ENCODE assay signal across 9 cellular contexts in the genomic region with DNA sequence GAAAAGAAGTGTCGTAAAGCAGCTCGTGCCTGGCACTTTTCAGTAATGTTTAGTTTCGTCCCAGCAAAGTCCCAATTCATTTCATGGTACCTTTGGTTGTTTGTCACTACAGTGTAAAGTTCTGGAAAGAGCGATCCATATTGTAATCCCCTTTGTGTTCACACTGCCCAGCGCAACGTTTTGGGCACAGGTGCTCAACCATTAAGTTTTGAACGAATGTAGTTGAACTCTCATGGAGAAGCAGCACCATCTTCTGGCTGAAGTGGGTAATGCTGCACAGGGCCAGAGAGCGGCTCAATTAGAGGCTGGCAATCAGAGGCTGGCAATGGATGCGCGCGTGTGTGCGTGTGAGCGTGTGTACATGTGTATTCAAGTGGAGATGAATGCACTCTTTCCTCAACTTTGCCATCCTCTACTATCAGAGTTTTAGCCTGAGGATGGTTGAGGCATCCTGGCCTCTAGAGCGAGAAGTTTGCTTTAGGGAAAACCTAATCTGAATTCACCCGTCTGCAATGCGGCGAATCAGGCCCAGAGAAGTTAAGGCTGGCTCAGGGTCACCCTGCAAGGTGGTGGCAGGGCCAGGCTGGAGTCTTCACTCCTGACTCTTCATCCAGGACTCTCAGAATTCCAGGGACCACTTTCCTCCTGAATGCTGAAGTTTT. TPM values are rescaled to one million over a fixed set of nuclear protein-coding genes. Genes with fewer than 3 reads are reported as not detected.
DNase-seq lines count a peak whose midpoint lies in the region; ATAC-seq and TF ChIP-seq lines count a peak whose summit lies in the region.
"Had no signal": no experiment of that assay in that cellular context is flagged by ENCODE, and none has a peak within 500 bp of the region (broad histone marks: within the 10 kb centered on the region; RNA-seq: fewer than 3 reads in every experiment).

No MANE protein-coding gene starts in this region.

- CTCF ChIA-PET in Panc1 (lab: Charles Lee): interaction anchor here (0.6 to 1.0 kb wide), 4 partner anchors 114 to 258 kb away, joined by 3 to 15 read pairs (median 6); no protein-coding TSS in a partner anchor

- no peaks in the 10 kb centered on the region for H3K36me3 Mint-ChIP-seq in activated T-cell treated with anti-CD3 and anti-CD28 coated beads, Interleukin-2, amount 50 U/mL, for 24 hours (ENCODE audit: low read depth)
- H3K36me3 Mint-ChIP-seq in neural progenitor cell: no peaks in the 10 kb centered on the region

- intact Hi-C loops in Panc1 (cut with micrococcal nuclease; ENCODE audit: unreplicated experiment) (loop anchor here (2.0 to 10.0 kb wide), 3 partner anchors 106 to 518 kb away; a partner anchor contains a TSS), stomach (cut with DNase I; ENCODE audit: low total_unique reads) (loop anchor here (10.0 kb wide), 3 partner anchors 98 to 532 kb away; a partner anchor contains a TSS)

- H3K4me1 ChIP-seq in Panc1 (ENCODE audit: control insufficient read depth, insufficient read depth, low read length) (no peaks in the 10 kb centered on the region), neural progenitor cell (no peaks in the 10 kb centered on the region), stomach (no peaks in the 10 kb centered on the region)

- H3K9me3 Mint-ChIP-seq in activated T-cell treated with anti-CD3 and anti-CD28 coated beads, Interleukin-2, amount 50 U/mL, for 24 hours: no peaks in the 10 kb centered on the region
- no peaks in the 10 kb centered on the region for H3K9me3 Mint-ChIP-seq in neural progenitor cell

- H3K9ac ChIP-seq in neural progenitor cell: no peak overlapping the region

- 30 to 35% (median 33%) methylated on average over 16 to 17 of the region's 17 CpGs for WGBS in stomach, 5 donors

- H4K20me1 ChIP-seq in neural progenitor cell (ENCODE audit: low read depth): no peaks in the 10 kb centered on the region

- H3K27ac Mint-ChIP-seq in activated T-cell treated with anti-CD3 and anti-CD28 coated beads, Interleukin-2, amount 50 U/mL, for 24 hours: no peak overlapping the region
- H3K27ac Mint-ChIP-seq in neural progenitor cell: no peak overlapping the region

- H2AFZ ChIP-seq in neural progenitor cell (replicated peaks): no peak overlapping the region

- peaks cover 3% of the 10 kb centered on the region for H3K27me3 Mint-ChIP-seq in activated T-cell treated with anti-CD3 and anti-CD28 coated beads, Interleukin-2, amount 50 U/mL, for 24 hours
- peaks cover 9% of the 10 kb centered on the region for H3K27me3 Mint-ChIP-seq in neural progenitor cell (ENCODE audit: insufficient read depth, low read depth)

- H3F3A ChIP-seq in neural progenitor cell (ENCODE audit: low read depth): peaks cover 6% of the 10 kb centered on the region

- ATAC-seq in Panc1 (peak; percentile 88), GM21367 (IDR thresholded peaks at IDR 0.05; ENCODE audit: unreplicated experiment) (no peak)

- H3K4me3 Mint-ChIP-seq in activated T-cell treated with anti-CD3 and anti-CD28 coated beads, Interleukin-2, amount 50 U/mL, for 24 hours: no peak overlapping the region
- H3K4me3 Mint-ChIP-seq in neural progenitor cell: no peak overlapping the region

- H3K4me3 ChIP-seq in Panc1 (ENCODE audit: low read depth in 2 of 2, low read length in 2 of 2) (no peak overlapping the region), fibroblast of mammary gland (ENCODE audit: control insufficient read depth, low read depth, low read length) (no peak overlapping the region), neural progenitor cell (no peak overlapping the region), stomach (no peak overlapping the region)

- no peaks in the 10 kb centered on the region for H3K9me3 ChIP-seq in Panc1 (ENCODE audit: control insufficient read depth, insufficient read depth, low read depth, low read length)
- no peaks in the 10 kb centered on the region for H3K9me3 ChIP-seq in neural progenitor cell (ENCODE audit: low read depth)
- no peaks in the 10 kb centered on the region for H3K9me3 ChIP-seq in stomach

- TF ChIP-seq EP300 in stomach (IDR thresholded peaks at IDR 0.05): no peak

- TF ChIP-seq CTCF in Panc1 (IDR thresholded peaks at IDR 0.05) (peak; percentile 97), fibroblast of mammary gland (conservative IDR thresholded peaks at IDR 0.05; ENCODE audit: control insufficient read depth, insufficient read depth, low read depth, low read length) (peak; percentile 95), neural progenitor cell (IDR thresholded peaks at IDR 0.05) (peak; percentile 97), stomach (IDR thresholded peaks at IDR 0.05) (peak in 5 of 7 experiments; percentile 80 to 98 (median 95))

- H3K27ac ChIP-seq in Panc1 (ENCODE audit: low read length) (no peak overlapping the region), neural progenitor cell (no peak overlapping the region), stomach (no peak overlapping the region)

- in situ Hi-C loops in Panc1 (cut with HindIII; ENCODE audit: low pct_unique_long_range_greater_than_20kb, low sequenced_read_pairs): no loop called here

- DNase-seq in DMS153 (lab: John Stamatoyannopoulos, UW): peak; percentile 54
- peak; percentile 64 for DNase-seq in LHCN-M2 (ENCODE audit: low read depth)
- peak; percentile 70 for DNase-seq in Panc1 (ENCODE audit: low read depth, low spot score)
- DNase-seq in activated T-cell treated with anti-CD3 and anti-CD28 coated beads, Interleukin-2, amount 50 U/mL, for 24 hours: peak; percentile 90
- peak; percentile 66 for DNase-seq in fibroblast of mammary gland (ENCODE audit: low read depth)
- DNase-seq in neural progenitor cell (ENCODE audit: low spot score): peak; percentile 83
- peak; percentile 86 for DNase-seq in stomach

- no peak overlapping the region for H3K4me2 ChIP-seq in neural progenitor cell

- TF ChIP-seq POLR2A in stomach (IDR thresholded peaks at IDR 0.05): no peak

- H3K36me3 ChIP-seq in Panc1 (ENCODE audit: control insufficient read depth, insufficient read depth, low read length) (no peaks in the 10 kb centered on the region), neural progenitor cell (no peaks in the 10 kb centered on the region), stomach (no peaks in the 10 kb centered on the region)

- no peaks in the 10 kb centered on the region for H3K79me2 ChIP-seq in neural progenitor cell (ENCODE audit: low read depth)

- BruUV-seq in Panc1 (replicated peaks; lab: Mats Ljungman, UMichigan): no TSS peak

- peaks cover 2% of the 10 kb centered on the region for H3K4me1 Mint-ChIP-seq in activated T-cell treated with anti-CD3 and anti-CD28 coated beads, Interleukin-2, amount 50 U/mL, for 24 hours (ENCODE audit: low read depth)
- peaks cover 3% of the 10 kb centered on the region for H3K4me1 Mint-ChIP-seq in neural progenitor cell

- H3K27me3 ChIP-seq in Panc1 (ENCODE audit: control insufficient read depth, insufficient read depth, low read length) (no peaks in the 10 kb centered on the region), neural progenitor cell (peaks cover 48% of the 10 kb centered on the region), stomach (peaks cover 0 to 24% (median 3%) of the 10 kb centered on the region in 3 donors)

- POLR2A ChIA-PET in Panc1 (lab: Charles Lee): interaction anchor here (1.2 to 1.5 kb wide), 2 partner anchors 106 to 113 kb away, joined by 5 read pairs; a partner anchor contains a TSS

RNA-seq across cellular contexts. Expression of a gene that starts 29.9 kb away (rescaled TPM):
- 9.6 and 11.8 TPM in 2 replicates for total RNA-seq in LHCN-M2 (2014; rRNA removed)
- polyA plus RNA-seq in LHCN-M2 (2012): 26.9 TPM
- total RNA-seq in Panc1 (2021; ENCODE audit: unreplicated experiment): 19.8 TPM
- 21.5 TPM for polyA plus RNA-seq in Panc1 (2012; ENCODE audit: insufficient read length)
- total RNA-seq in neural progenitor cell (ENCODE audit: low replicate concordance): 46.8 and 52.6 TPM in 2 replicates
- total RNA-seq in stomach: 10 to 100 TPM in 3 of 5 donors, 1 to 10 TPM in 2; 5.8 to 40.6 (median 20.9) TPM
- 10 to 100 TPM; 18.5 to 29.4 (median 22.0) TPM for polyA plus RNA-seq in stomach

RNA-seq across cellular contexts. Expression of a gene that starts 35.1 kb away (rescaled TPM):
- total RNA-seq in LHCN-M2 (2014; rRNA removed): not detected in 2 replicates
- not detected for polyA plus RNA-seq in LHCN-M2 (2012)
- 0.05 TPM for total RNA-seq in Panc1 (2021; ENCODE audit: unreplicated experiment)
- polyA plus RNA-seq in Panc1 (2012; ENCODE audit: insufficient read length): 0.08 TPM
- total RNA-seq in neural progenitor cell (ENCODE audit: low replicate concordance): 0.13 and 0.37 TPM in 2 replicates
- not detected for total RNA-seq in stomach
- polyA plus RNA-seq in stomach: under 1 TPM in 1 of 3 donors, not detected in 2; 0.03 TPM

RNA-seq across cellular contexts. Expression of a gene that starts 53.7 kb away (rescaled TPM):
- not detected in 2 replicates for total RNA-seq in LHCN-M2 (2014; rRNA removed)
- not detected for polyA plus RNA-seq in LHCN-M2 (2012)
- not detected for total RNA-seq in Panc1 (2021; ENCODE audit: unreplicated experiment)
- not detected for polyA plus RNA-seq in Panc1 (2012; ENCODE audit: insufficient read length)
- not detected in 2 replicates for total RNA-seq in neural progenitor cell (ENCODE audit: low replicate concordance)
- total RNA-seq in stomach: not detected
- polyA plus RNA-seq in stomach: not detected
- total RNA-seq: activated CD8-positive, alpha-beta memory T cell treated with anti-CD3 and anti-CD28 coated beads for 36 hours had no signal
